21 cellular contexts compared by ENCODE assay signal in genomic region chr6:14423955-14424354, GRCh38.
DNase-seq lines count a peak whose midpoint lies in the region; ATAC-seq and TF ChIP-seq lines count a peak whose summit lies in the region.
"Had no signal": no experiment of that assay in that cellular context is flagged by ENCODE, and none has a peak within 500 bp of the region (broad histone marks: within the 10 kb centered on the region; RNA-seq: fewer than 3 reads in every experiment).

No MANE protein-coding gene starts in this region.

- peaks cover 21% of the 10 kb centered on the region for H3K9me3 Mint-ChIP-seq in T-helper 2 cell treated with Interferon-gamma antibody and Interleukin-4, amounts not matched to agents 5 μg/mL and 100 μg/mL, for 36 hours
- no peaks in the 10 kb centered on the region for H3K9me3 Mint-ChIP-seq in activated T-cell treated with anti-CD3 and anti-CD28 coated beads, Interleukin-2, amount 50 U/mL, for 4 hours
- H3K9me3 Mint-ChIP-seq in stimulated activated naive CD8-positive, alpha-beta T cell treated with anti-CD3 and anti-CD28 coated beads, Interleukin-15, amount 100 ng/mL, for 72 hours, result no peaks in the 10 kb centered on the region
- H3K9me3 Mint-ChIP-seq in stimulated activated naive CD8-positive, alpha-beta T cell treated with anti-CD3 and anti-CD28 coated beads, Interleukin-15, Interleukin-2, amounts not matched to agents 100 ng/mL and 50 ng/mL, for 24 hours, result no peaks in the 10 kb centered on the region
- H3K9me3 Mint-ChIP-seq: H9 had no signal

- H3K4me3 Mint-ChIP-seq in T-helper 2 cell treated with Interferon-gamma antibody and Interleukin-4, amounts not matched to agents 5 μg/mL and 100 μg/mL, for 36 hours, result peak overlapping the region; percentile 6
- H3K4me3 Mint-ChIP-seq in activated T-cell treated with anti-CD3 and anti-CD28 coated beads, Interleukin-2, amount 50 U/mL, for 4 hours, result peak overlapping the region; percentile 55
- H3K4me3 Mint-ChIP-seq in stimulated activated naive CD8-positive, alpha-beta T cell treated with anti-CD3 and anti-CD28 coated beads, Interleukin-15, amount 100 ng/mL, for 72 hours, result no peak overlapping the region
- peak overlapping the region; percentile 24 for H3K4me3 Mint-ChIP-seq in stimulated activated naive CD8-positive, alpha-beta T cell treated with anti-CD3 and anti-CD28 coated beads, Interleukin-15, Interleukin-2, amounts not matched to agents 100 ng/mL and 50 ng/mL, for 24 hours
- H3K4me3 Mint-ChIP-seq: B cell; CD4-positive, alpha-beta memory T cell; H9 had no signal

- no peaks in the 10 kb centered on the region for H3K4me1 ChIP-seq in vagina

- no peak overlapping the region for H3K27ac ChIP-seq in vagina
- H3K27ac ChIP-seq: 22Rv1 had no signal

- intact Hi-C loops in vagina (cut with DNase I), result no loop called here

- no peaks in the 10 kb centered on the region for H3K27me3 Mint-ChIP-seq in T-helper 2 cell treated with Interferon-gamma antibody and Interleukin-4, amounts not matched to agents 5 μg/mL and 100 μg/mL, for 36 hours (ENCODE audit: low read depth)
- H3K27me3 Mint-ChIP-seq in activated T-cell treated with anti-CD3 and anti-CD28 coated beads, Interleukin-2, amount 50 U/mL, for 4 hours (ENCODE audit: low read depth), result no peaks in the 10 kb centered on the region
- H3K27me3 Mint-ChIP-seq in stimulated activated naive CD8-positive, alpha-beta T cell treated with anti-CD3 and anti-CD28 coated beads, Interleukin-15, amount 100 ng/mL, for 72 hours, result no peaks in the 10 kb centered on the region
- H3K27me3 Mint-ChIP-seq in stimulated activated naive CD8-positive, alpha-beta T cell treated with anti-CD3 and anti-CD28 coated beads, Interleukin-15, Interleukin-2, amounts not matched to agents 100 ng/mL and 50 ng/mL, for 24 hours, result no peaks in the 10 kb centered on the region
- H3K27me3 Mint-ChIP-seq: B cell had no signal

- ATAC-seq in activated T-cell treated with anti-CD3 and anti-CD28 coated beads, Interleukin-2, amount 50 U/mL, for 4 hours, result peak; percentile 59 to 65
- peak; percentile 65 for ATAC-seq in stimulated activated naive CD8-positive, alpha-beta T cell treated with anti-CD3 and anti-CD28 coated beads, Interleukin-15, Interleukin-2, amounts not matched to agents 100 U/mL and 50 U/mL, for 24 hours
- no peak for ATAC-seq in stimulated activated naive CD8-positive, alpha-beta T cell treated with anti-CD3 and anti-CD28 coated beads, Interleukin-15, amount 100 ng/mL, for 72 hours
- ATAC-seq: GM12878 had no signal

- TF ChIP-seq CTCF in vagina (IDR thresholded peaks at IDR 0.05), result no peak

- peak overlapping the region; percentile 13 for H3K27ac Mint-ChIP-seq in T-helper 2 cell treated with Interferon-gamma antibody and Interleukin-4, amounts not matched to agents 5 μg/mL and 100 μg/mL, for 36 hours
- H3K27ac Mint-ChIP-seq in stimulated activated naive CD8-positive, alpha-beta T cell treated with anti-CD3 and anti-CD28 coated beads, Interleukin-15, amount 100 ng/mL, for 72 hours, result no peak overlapping the region
- peak overlapping the region; percentile 91 for H3K27ac Mint-ChIP-seq in stimulated activated naive CD8-positive, alpha-beta T cell treated with anti-CD3 and anti-CD28 coated beads, Interleukin-15, Interleukin-2, amounts not matched to agents 100 ng/mL and 50 ng/mL, for 24 hours
- H3K27ac Mint-ChIP-seq: B cell; CD4-positive, alpha-beta memory T cell; H9 had no signal

- H3K4me1 Mint-ChIP-seq in T-helper 2 cell treated with Interferon-gamma antibody and Interleukin-4, amounts not matched to agents 5 μg/mL and 100 μg/mL, for 36 hours (ENCODE audit: low read depth), result peaks cover 35% of the 10 kb centered on the region
- peaks cover 19% of the 10 kb centered on the region for H3K4me1 Mint-ChIP-seq in activated T-cell treated with anti-CD3 and anti-CD28 coated beads, Interleukin-2, amount 50 U/mL, for 4 hours (ENCODE audit: low read depth)
- peaks cover 6% of the 10 kb centered on the region for H3K4me1 Mint-ChIP-seq in stimulated activated naive CD8-positive, alpha-beta T cell treated with anti-CD3 and anti-CD28 coated beads, Interleukin-15, amount 100 ng/mL, for 72 hours
- H3K4me1 Mint-ChIP-seq in stimulated activated naive CD8-positive, alpha-beta T cell treated with anti-CD3 and anti-CD28 coated beads, Interleukin-15, Interleukin-2, amounts not matched to agents 100 ng/mL and 50 ng/mL, for 24 hours (ENCODE audit: low read depth), result peaks cover 28% of the 10 kb centered on the region

- H3K36me3 ChIP-seq in vagina, result no peaks in the 10 kb centered on the region
- H3K36me3 ChIP-seq: MG63 had no signal

- H3K4me3 ChIP-seq in vagina, result no peak overlapping the region
- H3K4me3 ChIP-seq: GM12878, MG63 had no signal

- DNase-seq in T-helper 2 cell treated with Interferon-gamma antibody and Interleukin-4, amounts not matched to agents 5 μg/mL and 100 μg/mL, for 36 hours (ENCODE audit: low spot score), result peak; percentile 18
- DNase-seq in T-helper 2 cell, result no peak
- DNase-seq in activated T-cell treated with anti-CD3 and anti-CD28 coated beads, Interleukin-2, amount 50 U/mL, for 4 hours, result no peak
- DNase-seq in activated T-cell treated with anti-CD3 and anti-CD28 coated beads for 4 hours, result no peak
- no peak for DNase-seq in stimulated activated naive CD8-positive, alpha-beta T cell treated with anti-CD3 and anti-CD28 coated beads, Interleukin-15, Interleukin-2, amounts not matched to agents 100 U/mL and 50 U/mL, for 24 hours
- no peak for DNase-seq in stimulated activated naive CD8-positive, alpha-beta T cell treated with anti-CD3 and anti-CD28 coated beads, Interleukin-15, amount 100 ng/mL, for 72 hours
- DNase-seq in vagina (ENCODE audit: extremely low spot score in 2 of 2), result no peak
- DNase-seq: CD4-positive, alpha-beta memory T cell; DMS79 treated with DMSO at 0.1 percent for 48 hours; H9; Karpas-422; MG63; NCI-H1092; NCI-H146; NCI-H2081; NCI-H748 treated with DMSO at 0.1 percent for 48 hours; OCI-M1 had no signal

- no peak for TF ChIP-seq POLR2A in vagina (IDR thresholded peaks at IDR 0.05)

- H3K9me3 ChIP-seq in vagina, result no peaks in the 10 kb centered on the region
- H3K9me3 ChIP-seq: MG63 had no signal

- H3K27me3 ChIP-seq in vagina, result no peaks in the 10 kb centered on the region
- H3K27me3 ChIP-seq: MG63 had no signal

- H3K36me3 Mint-ChIP-seq in T-helper 2 cell treated with Interferon-gamma antibody and Interleukin-4, amounts not matched to agents 5 μg/mL and 100 μg/mL, for 36 hours (ENCODE audit: low read depth), result peaks cover 9% of the 10 kb centered on the region
- H3K36me3 Mint-ChIP-seq in activated T-cell treated with anti-CD3 and anti-CD28 coated beads, Interleukin-2, amount 50 U/mL, for 4 hours (ENCODE audit: insufficient read depth), result no peaks in the 10 kb centered on the region
- no peaks in the 10 kb centered on the region for H3K36me3 Mint-ChIP-seq in stimulated activated naive CD8-positive, alpha-beta T cell treated with anti-CD3 and anti-CD28 coated beads, Interleukin-15, Interleukin-2, amounts not matched to agents 100 ng/mL and 50 ng/mL, for 24 hours (ENCODE audit: low read depth)
- H3K36me3 Mint-ChIP-seq: CD4-positive, alpha-beta memory T cell had no signal

Comparison
In these comparisons a context has a peak if more than half of its experiments do, and no peak if none do; other contexts are left out.
1. H3K27ac Mint-ChIP-seq: peak in T-helper 2 cell treated with Interferon-gamma antibody and Interleukin-4, amounts not matched to agents 5 μg/mL and 100 μg/mL, for 36 hours (single experiment) and stimulated activated naive CD8-positive, alpha-beta T cell treated with anti-CD3 and anti-CD28 coated beads, Interleukin-15, Interleukin-2, amounts not matched to agents 100 ng/mL and 50 ng/mL, for 24 hours (single experiment); none in stimulated activated naive CD8-positive, alpha-beta T cell treated with anti-CD3 and anti-CD28 coated beads, Interleukin-15, amount 100 ng/mL, for 72 hours (0 of 2).
2. H3K4me3 Mint-ChIP-seq: peak in T-helper 2 cell treated with Interferon-gamma antibody and Interleukin-4, amounts not matched to agents 5 μg/mL and 100 μg/mL, for 36 hours (single experiment), activated T-cell treated with anti-CD3 and anti-CD28 coated beads, Interleukin-2, amount 50 U/mL, for 4 hours (single experiment) and stimulated activated naive CD8-positive, alpha-beta T cell treated with anti-CD3 and anti-CD28 coated beads, Interleukin-15, Interleukin-2, amounts not matched to agents 100 ng/mL and 50 ng/mL, for 24 hours (single experiment); none in stimulated activated naive CD8-positive, alpha-beta T cell treated with anti-CD3 and anti-CD28 coated beads, Interleukin-15, amount 100 ng/mL, for 72 hours (0 of 2).